Comparison of ENCODE assay signal across 1 cellular context in genomic region chr10:122310311-122311050, GRCh38.
TF ChIP-seq lines count a peak whose summit lies in the region.

No MANE protein-coding gene starts in this region.

TF ChIP-seq in HepG2, 621 proteins besides CTCF, POLR2A, EP300 and RAD21 (continued from another document and continues in another):
- TF ChIP-seq RERE (CRISPR knock-in tag; IDR thresholded peaks at IDR 0.05; ENCODE audit: low read depth), result peak; percentile 48; the same call in 1 of the 2 replicates
- TF ChIP-seq BRD4 (CRISPR knock-in tag; IDR thresholded peaks at IDR 0.05), result peak; percentile 95; the same call in 1 of the 2 replicates
- peak; percentile 80 for TF ChIP-seq GATAD2A (CRISPR knock-in tag; IDR thresholded peaks at IDR 0.05)
- no peak for TF ChIP-seq HNRNPUL1 (IDR thresholded peaks at IDR 0.05; ENCODE audit: low read depth, low read length)
- TF ChIP-seq ZNF280B (CRISPR knock-in tag; IDR thresholded peaks at IDR 0.05; ENCODE audit: borderline replicate concordance), result peak; percentile 67; the same call in 1 of the 2 replicates
- TF ChIP-seq ZNF589 (CRISPR knock-in tag; conservative IDR thresholded peaks at IDR 0.05), result 0 out of 2 replicates have a peak, but pooled peaks have one; percentile 60
- TF ChIP-seq ZBTB2 (CRISPR knock-in tag; IDR thresholded peaks at IDR 0.05; ENCODE audit: low read depth), result 0 out of 2 replicates have a peak, but pooled peaks have one; percentile 29
- TF ChIP-seq RORA (CRISPR knock-in tag; IDR thresholded peaks at IDR 0.05), result peak; percentile 82; the same call in 1 of the 2 replicates
- peak; percentile 93 for TF ChIP-seq MLX (CRISPR knock-in tag; IDR thresholded peaks at IDR 0.05)
- TF ChIP-seq FOSL1 (CRISPR knock-in tag; IDR thresholded peaks at IDR 0.05; ENCODE audit: borderline replicate concordance), result peak; percentile 83
- no peak for TF ChIP-seq MIER2 (CRISPR knock-in tag; IDR thresholded peaks at IDR 0.05)
- peak; percentile 88 for TF ChIP-seq TAF1 (CRISPR knock-in tag; IDR thresholded peaks at IDR 0.05)
- TF ChIP-seq ZNF800 (CRISPR knock-in tag; IDR thresholded peaks at IDR 0.05), result no peak
- TF ChIP-seq FOSL2 (CRISPR knock-in tag; IDR thresholded peaks at IDR 0.05), result peak; percentile 96
- TF ChIP-seq ZNF260 (CRISPR knock-in tag; IDR thresholded peaks at IDR 0.05; ENCODE audit: borderline replicate concordance, low read depth), result no peak
- TF ChIP-seq ZNF580 (CRISPR knock-in tag; IDR thresholded peaks at IDR 0.05; ENCODE audit: borderline replicate concordance, low read depth), result 0 out of 2 replicates have a peak, but pooled peaks have one; percentile 16
- peak; percentile 94 for TF ChIP-seq ZBTB7B (CRISPR knock-in tag; IDR thresholded peaks at IDR 0.05)
- peak; percentile 81 to 95 for TF ChIP-seq NR2F1 (CRISPR knock-in tag; IDR thresholded peaks at IDR 0.05)
- 0 out of 2 replicates have a peak, but pooled peaks have one; percentile 52 for TF ChIP-seq KDM3A (CRISPR knock-in tag; IDR thresholded peaks at IDR 0.05; ENCODE audit: low read depth)
- TF ChIP-seq NFKB2 (CRISPR knock-in tag; IDR thresholded peaks at IDR 0.05; ENCODE audit: borderline replicate concordance), result peak; percentile 40; the same call in 1 of the 2 replicates
- TF ChIP-seq REST (IDR thresholded peaks at IDR 0.05; ENCODE audit: borderline replicate concordance in 1 of 2, low read depth in 1 of 2, low read length in 2 of 2), result peak in 1 of 2 experiments; percentile 58; a peak in 1 of 4 replicates
- TF ChIP-seq SRSF1 (optimal IDR thresholded peaks at IDR 0.05; ENCODE audit: low read depth, low read length), result peak; percentile 57
- no peak for TF ChIP-seq AKAP8 (CRISPR knock-in tag; IDR thresholded peaks at IDR 0.05)
- peak; percentile 71 for TF ChIP-seq BHLHE40 (IDR thresholded peaks at IDR 0.05; ENCODE audit: low read length)
- TF ChIP-seq ZNF317 (CRISPR knock-in tag; IDR thresholded peaks at IDR 0.05), result peak; percentile 41; the same call in 1 of the 2 replicates
- TF ChIP-seq TCF12 (IDR thresholded peaks at IDR 0.05), result no peak
- TF ChIP-seq TCF12 (CRISPR knock-in tag; IDR thresholded peaks at IDR 0.05), result peak; percentile 79; the same call in 1 of the 2 replicates
- peak; percentile 81; the same call in 1 of the 2 replicates for TF ChIP-seq ZBTB20 (CRISPR knock-in tag; IDR thresholded peaks at IDR 0.05; ENCODE audit: borderline replicate concordance, low read depth)
- peak; percentile 99 for TF ChIP-seq CEBPB (IDR thresholded peaks at IDR 0.05; ENCODE audit: borderline replicate concordance, low read depth, low read length)
- TF ChIP-seq ZNF737 (CRISPR knock-in tag; IDR thresholded peaks at IDR 0.05; ENCODE audit: borderline replicate concordance), result no peak
- TF ChIP-seq TRIM24 (CRISPR knock-in tag; IDR thresholded peaks at IDR 0.05), result peak; percentile 73
- TF ChIP-seq GATAD1 (CRISPR knock-in tag; IDR thresholded peaks at IDR 0.05), result peak; percentile 54
- TF ChIP-seq ZNF703 (CRISPR knock-in tag; IDR thresholded peaks at IDR 0.05; ENCODE audit: borderline replicate concordance), result no peak; the same call in 1 of the 2 replicates
- no peak for TF ChIP-seq ZNF333 (CRISPR knock-in tag; IDR thresholded peaks at IDR 0.05; ENCODE audit: borderline replicate concordance)
- peak; percentile 91 for TF ChIP-seq NFIC (IDR thresholded peaks at IDR 0.05; ENCODE audit: low read length)
- peak; percentile 24; the same call in 1 of the 2 replicates for TF ChIP-seq ZNF691 (CRISPR knock-in tag; IDR thresholded peaks at IDR 0.05; ENCODE audit: borderline replicate concordance, low read depth)
- peak; percentile 27; the same call in 1 of the 2 replicates for TF ChIP-seq FOXK1 (CRISPR knock-in tag; IDR thresholded peaks at IDR 0.05; ENCODE audit: borderline replicate concordance, low read depth)
- peak; percentile 41 for TF ChIP-seq HIC2 (CRISPR knock-in tag; IDR thresholded peaks at IDR 0.05; ENCODE audit: low read depth)
- TF ChIP-seq IRF1 (CRISPR knock-in tag; IDR thresholded peaks at IDR 0.05; ENCODE audit: low read depth), result no peak
- TF ChIP-seq DPF2 (CRISPR knock-in tag; IDR thresholded peaks at IDR 0.05; ENCODE audit: borderline replicate concordance, low read depth), result peak; percentile 82
- no peak for TF ChIP-seq HMGA1 (CRISPR knock-in tag; conservative IDR thresholded peaks at IDR 0.05)
- TF ChIP-seq SNAPC2 (CRISPR knock-in tag; IDR thresholded peaks at IDR 0.05), result peak; percentile 77; the same call in 1 of the 2 replicates
- TF ChIP-seq HOXD1 (CRISPR knock-in tag; IDR thresholded peaks at IDR 0.05), result peak; percentile 72; the same call in 1 of the 2 replicates
- peak; percentile 92 for TF ChIP-seq ZC3H13 (CRISPR knock-in tag; IDR thresholded peaks at IDR 0.05)
- peak; percentile 22; the same call in 1 of the 2 replicates for TF ChIP-seq KMT2B (CRISPR knock-in tag; IDR thresholded peaks at IDR 0.05)
